Comparison of ENCODE assay signal across 8 cellular contexts in the genomic region with DNA sequence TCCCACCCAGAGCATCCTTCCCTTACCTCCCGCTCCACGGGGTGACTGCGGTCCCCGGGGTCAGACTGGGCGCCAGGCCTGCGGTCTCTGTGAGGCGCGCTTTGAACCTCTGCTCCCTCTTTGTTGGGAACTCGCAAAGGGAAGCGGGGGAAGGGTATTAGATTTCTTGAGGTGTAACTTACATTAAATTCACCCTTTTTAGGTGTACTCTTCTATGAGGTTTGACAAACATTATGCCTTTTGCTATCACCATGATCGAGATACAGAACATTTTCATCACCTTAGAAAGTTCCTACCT. TPM values are rescaled to one million over a fixed set of nuclear protein-coding genes. Genes with fewer than 3 reads are reported as not detected.
DNase-seq lines count a peak whose midpoint lies in the region; ATAC-seq and TF ChIP-seq lines count a peak whose summit lies in the region.

No MANE protein-coding gene starts in this region.

- intact Hi-C loops in esophagus muscularis mucosa (cut with DNase I) = loop anchor here (5.0 to 10.0 kb wide), 3 partner anchors 92 to 289 kb away; a partner anchor contains a TSS
- intact Hi-C loops in psoas muscle (cut with DNase I) = loop anchor here (5.0 to 10.0 kb wide), 4 partner anchors 92 to 307 kb away; a partner anchor contains a TSS

- H3K9me3 ChIP-seq in Peyer's patch (no peaks in the 10 kb centered on the region), esophagus muscularis mucosa (no peaks in the 10 kb centered on the region), psoas muscle (no peaks in the 10 kb centered on the region)

- no peak for TF ChIP-seq EP300 in esophagus muscularis mucosa (IDR thresholded peaks at IDR 0.05)

- peak overlapping the region; percentile 85 for H3K4me3 ChIP-seq in GM08714 (ENCODE audit: low read length)
- H3K4me3 ChIP-seq in Peyer's patch = peak overlapping the region; percentile 78 to 91 (median 87)
- H3K4me3 ChIP-seq in esophagus muscularis mucosa = peak overlapping the region; percentile 78 to 88 (median 80)
- H3K4me3 ChIP-seq in psoas muscle = peak overlapping the region; percentile 92

- TF ChIP-seq POLR2A in Peyer's patch (IDR thresholded peaks at IDR 0.05) = no peak
- no peak for TF ChIP-seq POLR2A in esophagus muscularis mucosa (IDR thresholded peaks at IDR 0.05; ENCODE audit: low read depth)

- TF ChIP-seq CTCF in Peyer's patch (IDR thresholded peaks at IDR 0.05) (no peak), esophagus muscularis mucosa (IDR thresholded peaks at IDR 0.05) (no peak), psoas muscle (IDR thresholded peaks at IDR 0.05) (no peak)

- ATAC-seq in psoas muscle (no peak), GM18907 (IDR thresholded peaks at IDR 0.05; ENCODE audit: unreplicated experiment) (no peak), GM19035 (IDR thresholded peaks at IDR 0.05; ENCODE audit: unreplicated experiment) (no peak), HG03432 (IDR thresholded peaks at IDR 0.05; ENCODE audit: unreplicated experiment) (no peak)

- H3K36me3 ChIP-seq in Peyer's patch (peaks cover 0 to 7% (median 0%) of the 10 kb centered on the region in 3 donors), esophagus muscularis mucosa (peaks cover 0 to 10% (median 4%) of the 10 kb centered on the region in 4 donors), psoas muscle (ENCODE audit: insufficient read depth in 1 of 2, low read depth in 1 of 2) (peaks cover 0 to 8% of the 10 kb centered on the region in 2 donors)

- DNase-seq in Peyer's patch = peak in 1 of 3 donors; percentile 34
- DNase-seq in esophagus muscularis mucosa (ENCODE audit: extremely low spot score) = no peak
- DNase-seq in psoas muscle = no peak
- no peak for DNase-seq in DMS53 (lab: John Stamatoyannopoulos, UW)

- peak overlapping the region; percentile 88 to 92 (median 90) for H3K27ac ChIP-seq in Peyer's patch
- peak overlapping the region; percentile 85 to 90 (median 87) for H3K27ac ChIP-seq in esophagus muscularis mucosa (replicated peaks in 1 of 4)
- H3K27ac ChIP-seq in psoas muscle = peak overlapping the region; percentile 86

- peaks cover 0 to 40% (median 4%) of the 10 kb centered on the region in 4 donors for H3K4me1 ChIP-seq in Peyer's patch
- H3K4me1 ChIP-seq in esophagus muscularis mucosa = peaks cover 11 to 47% (median 38%) of the 10 kb centered on the region in 4 donors
- peaks cover 26% of the 10 kb centered on the region for H3K4me1 ChIP-seq in psoas muscle

- under 1% methylated on average over 9 of the region's 11 CpGs for WGBS in esophagus muscularis mucosa
- 3 to 4% (median 3%) methylated on average over 11 of the region's 11 CpGs for WGBS in psoas muscle, 3 donors

- H3K27me3 ChIP-seq in Peyer's patch = no peaks in the 10 kb centered on the region
- no peaks in the 10 kb centered on the region for H3K27me3 ChIP-seq in esophagus muscularis mucosa
- H3K27me3 ChIP-seq in psoas muscle (ENCODE audit: insufficient read depth in 3 of 3, low read length in 2 of 3) = no peaks in the 10 kb centered on the region

RNA-seq across cellular contexts. Expression of a gene that starts 0.6 kb away (rescaled TPM):
- total RNA-seq in Peyer's patch (10 to 100 TPM in 2 of 4 donors, 1 to 10 TPM in 2; 7.2 to 28.9 (median 9.5) TPM), esophagus muscularis mucosa (10 to 100 TPM; 13.7 to 16.8 (median 14.8) TPM), psoas muscle (1 to 10 TPM; 4.5 to 6.9 (median 5.8) TPM)
- polyA plus RNA-seq in psoas muscle = 10 to 100 TPM in 1 of 3 donors, 1 to 10 TPM in 2; 4.3 to 12.9 (median 6.9) TPM
